In the genomic region with DNA sequence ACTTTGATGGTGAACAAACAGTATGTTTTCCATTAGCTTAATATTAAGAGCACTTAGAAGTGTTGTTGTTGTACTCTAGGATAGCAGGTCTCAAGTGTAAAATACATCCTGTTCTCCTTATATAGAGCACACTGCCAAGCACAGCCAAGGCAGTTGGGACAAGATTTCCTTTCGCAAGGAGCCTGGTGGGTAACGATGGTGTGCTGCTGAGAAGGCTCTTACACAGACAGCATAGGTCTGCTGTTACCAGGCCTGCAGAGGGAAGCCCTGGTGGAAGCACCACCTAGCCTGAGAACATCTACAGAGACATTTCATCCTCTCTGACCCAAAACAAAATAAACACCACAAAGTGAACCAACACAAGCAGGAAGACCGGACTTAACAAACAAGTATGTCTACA, we compare ENCODE assay signal across 1 cellular context.
TF ChIP-seq lines count a peak whose summit lies in the region.

No MANE protein-coding gene starts in this region.

TF ChIP-seq in GM23338, 12 proteins besides CTCF, POLR2A, EP300 and RAD21 (continued from another document):
- TF ChIP-seq, protein P1, sequence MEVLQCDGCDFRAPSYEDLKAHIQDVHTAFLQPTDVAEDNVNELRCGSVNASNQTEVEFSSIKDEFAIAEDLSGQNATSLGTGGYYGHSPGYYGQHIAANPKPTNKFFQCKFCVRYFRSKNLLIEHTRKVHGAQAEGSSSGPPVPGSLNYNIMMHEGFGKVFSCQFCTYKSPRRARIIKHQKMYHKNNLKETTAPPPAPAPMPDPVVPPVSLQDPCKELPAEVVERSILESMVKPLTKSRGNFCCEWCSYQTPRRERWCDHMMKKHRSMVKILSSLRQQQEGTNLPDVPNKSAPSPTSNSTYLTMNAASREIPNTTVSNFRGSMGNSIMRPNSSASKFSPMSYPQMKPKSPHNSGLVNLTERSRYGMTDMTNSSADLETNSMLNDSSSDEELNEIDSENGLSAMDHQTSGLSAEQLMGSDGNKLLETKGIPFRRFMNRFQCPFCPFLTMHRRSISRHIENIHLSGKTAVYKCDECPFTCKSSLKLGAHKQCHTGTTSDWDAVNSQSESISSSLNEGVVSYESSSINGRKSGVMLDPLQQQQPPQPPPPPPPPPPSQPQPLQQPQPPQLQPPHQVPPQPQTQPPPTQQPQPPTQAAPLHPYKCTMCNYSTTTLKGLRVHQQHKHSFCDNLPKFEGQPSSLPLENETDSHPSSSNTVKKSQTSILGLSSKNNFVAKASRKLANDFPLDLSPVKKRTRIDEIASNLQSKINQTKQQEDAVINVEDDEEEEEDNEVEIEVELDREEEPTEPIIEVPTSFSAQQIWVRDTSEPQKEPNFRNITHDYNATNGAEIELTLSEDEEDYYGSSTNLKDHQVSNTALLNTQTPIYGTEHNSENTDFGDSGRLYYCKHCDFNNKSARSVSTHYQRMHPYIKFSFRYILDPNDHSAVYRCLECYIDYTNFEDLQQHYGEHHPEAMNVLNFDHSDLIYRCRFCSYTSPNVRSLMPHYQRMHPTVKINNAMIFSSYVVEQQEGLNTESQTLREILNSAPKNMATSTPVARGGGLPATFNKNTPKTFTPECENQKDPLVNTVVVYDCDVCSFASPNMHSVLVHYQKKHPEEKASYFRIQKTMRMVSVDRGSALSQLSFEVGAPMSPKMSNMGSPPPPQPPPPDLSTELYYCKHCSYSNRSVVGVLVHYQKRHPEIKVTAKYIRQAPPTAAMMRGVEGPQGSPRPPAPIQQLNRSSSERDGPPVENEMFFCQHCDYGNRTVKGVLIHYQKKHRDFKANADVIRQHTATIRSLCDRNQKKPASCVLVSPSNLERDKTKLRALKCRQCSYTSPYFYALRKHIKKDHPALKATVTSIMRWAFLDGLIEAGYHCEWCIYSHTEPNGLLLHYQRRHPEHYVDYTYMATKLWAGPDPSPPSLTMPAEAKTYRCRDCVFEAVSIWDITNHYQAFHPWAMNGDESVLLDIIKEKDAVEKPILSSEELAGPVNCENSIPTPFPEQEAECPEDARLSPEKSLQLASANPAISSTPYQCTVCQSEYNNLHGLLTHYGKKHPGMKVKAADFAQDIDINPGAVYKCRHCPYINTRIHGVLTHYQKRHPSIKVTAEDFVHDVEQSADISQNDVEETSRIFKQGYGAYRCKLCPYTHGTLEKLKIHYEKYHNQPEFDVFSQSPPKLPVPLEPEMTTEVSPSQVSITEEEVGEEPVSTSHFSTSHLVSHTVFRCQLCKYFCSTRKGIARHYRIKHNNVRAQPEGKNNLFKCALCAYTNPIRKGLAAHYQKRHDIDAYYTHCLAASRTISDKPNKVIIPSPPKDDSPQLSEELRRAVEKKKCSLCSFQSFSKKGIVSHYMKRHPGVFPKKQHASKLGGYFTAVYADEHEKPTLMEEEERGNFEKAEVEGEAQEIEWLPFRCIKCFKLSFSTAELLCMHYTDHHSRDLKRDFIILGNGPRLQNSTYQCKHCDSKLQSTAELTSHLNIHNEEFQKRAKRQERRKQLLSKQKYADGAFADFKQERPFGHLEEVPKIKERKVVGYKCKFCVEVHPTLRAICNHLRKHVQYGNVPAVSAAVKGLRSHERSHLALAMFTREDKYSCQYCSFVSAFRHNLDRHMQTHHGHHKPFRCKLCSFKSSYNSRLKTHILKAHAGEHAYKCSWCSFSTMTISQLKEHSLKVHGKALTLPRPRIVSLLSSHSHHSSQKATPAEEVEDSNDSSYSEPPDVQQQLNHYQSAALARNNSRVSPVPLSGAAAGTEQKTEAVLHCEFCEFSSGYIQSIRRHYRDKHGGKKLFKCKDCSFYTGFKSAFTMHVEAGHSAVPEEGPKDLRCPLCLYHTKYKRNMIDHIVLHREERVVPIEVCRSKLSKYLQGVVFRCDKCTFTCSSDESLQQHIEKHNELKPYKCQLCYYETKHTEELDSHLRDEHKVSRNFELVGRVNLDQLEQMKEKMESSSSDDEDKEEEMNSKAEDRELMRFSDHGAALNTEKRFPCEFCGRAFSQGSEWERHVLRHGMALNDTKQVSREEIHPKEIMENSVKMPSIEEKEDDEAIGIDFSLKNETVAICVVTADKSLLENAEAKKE (CRISPR knock-in tag; IDR thresholded peaks at IDR 0.05) = no peak
- TF ChIP-seq EZH2 (IDR thresholded peaks at IDR 0.05; ENCODE audit: low read depth, unreplicated experiment) (no peak), STAT1 (IDR thresholded peaks at IDR 0.05; ENCODE audit: unreplicated experiment) (no peak), JUNB (IDR thresholded peaks at IDR 0.05; ENCODE audit: unreplicated experiment) (no peak), EZH2phosphoT487 (IDR thresholded peaks at IDR 0.05; ENCODE audit: unreplicated experiment) (no peak), CREB1 (CRISPR knock-in tag; IDR thresholded peaks at IDR 0.05; ENCODE audit: low read depth) (no peak), ZNF114 (CRISPR knock-in tag; IDR thresholded peaks at IDR 0.05) (no peak), NANOG (IDR thresholded peaks at IDR 0.05; ENCODE audit: borderline replicate concordance) (no peak)
- TF ChIP-seq, protein P2, sequence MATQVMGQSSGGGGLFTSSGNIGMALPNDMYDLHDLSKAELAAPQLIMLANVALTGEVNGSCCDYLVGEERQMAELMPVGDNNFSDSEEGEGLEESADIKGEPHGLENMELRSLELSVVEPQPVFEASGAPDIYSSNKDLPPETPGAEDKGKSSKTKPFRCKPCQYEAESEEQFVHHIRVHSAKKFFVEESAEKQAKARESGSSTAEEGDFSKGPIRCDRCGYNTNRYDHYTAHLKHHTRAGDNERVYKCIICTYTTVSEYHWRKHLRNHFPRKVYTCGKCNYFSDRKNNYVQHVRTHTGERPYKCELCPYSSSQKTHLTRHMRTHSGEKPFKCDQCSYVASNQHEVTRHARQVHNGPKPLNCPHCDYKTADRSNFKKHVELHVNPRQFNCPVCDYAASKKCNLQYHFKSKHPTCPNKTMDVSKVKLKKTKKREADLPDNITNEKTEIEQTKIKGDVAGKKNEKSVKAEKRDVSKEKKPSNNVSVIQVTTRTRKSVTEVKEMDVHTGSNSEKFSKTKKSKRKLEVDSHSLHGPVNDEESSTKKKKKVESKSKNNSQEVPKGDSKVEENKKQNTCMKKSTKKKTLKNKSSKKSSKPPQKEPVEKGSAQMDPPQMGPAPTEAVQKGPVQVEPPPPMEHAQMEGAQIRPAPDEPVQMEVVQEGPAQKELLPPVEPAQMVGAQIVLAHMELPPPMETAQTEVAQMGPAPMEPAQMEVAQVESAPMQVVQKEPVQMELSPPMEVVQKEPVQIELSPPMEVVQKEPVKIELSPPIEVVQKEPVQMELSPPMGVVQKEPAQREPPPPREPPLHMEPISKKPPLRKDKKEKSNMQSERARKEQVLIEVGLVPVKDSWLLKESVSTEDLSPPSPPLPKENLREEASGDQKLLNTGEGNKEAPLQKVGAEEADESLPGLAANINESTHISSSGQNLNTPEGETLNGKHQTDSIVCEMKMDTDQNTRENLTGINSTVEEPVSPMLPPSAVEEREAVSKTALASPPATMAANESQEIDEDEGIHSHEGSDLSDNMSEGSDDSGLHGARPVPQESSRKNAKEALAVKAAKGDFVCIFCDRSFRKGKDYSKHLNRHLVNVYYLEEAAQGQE (IDR thresholded peaks at IDR 0.05; ENCODE audit: unreplicated experiment) = no peak
- TF ChIP-seq, protein P3, sequence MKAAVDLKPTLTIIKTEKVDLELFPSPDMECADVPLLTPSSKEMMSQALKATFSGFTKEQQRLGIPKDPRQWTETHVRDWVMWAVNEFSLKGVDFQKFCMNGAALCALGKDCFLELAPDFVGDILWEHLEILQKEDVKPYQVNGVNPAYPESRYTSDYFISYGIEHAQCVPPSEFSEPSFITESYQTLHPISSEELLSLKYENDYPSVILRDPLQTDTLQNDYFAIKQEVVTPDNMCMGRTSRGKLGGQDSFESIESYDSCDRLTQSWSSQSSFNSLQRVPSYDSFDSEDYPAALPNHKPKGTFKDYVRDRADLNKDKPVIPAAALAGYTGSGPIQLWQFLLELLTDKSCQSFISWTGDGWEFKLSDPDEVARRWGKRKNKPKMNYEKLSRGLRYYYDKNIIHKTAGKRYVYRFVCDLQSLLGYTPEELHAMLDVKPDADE (IDR thresholded peaks at IDR 0.05) = no peak
